Comparison of ENCODE assay signal across 27 cellular contexts in the genomic region with DNA sequence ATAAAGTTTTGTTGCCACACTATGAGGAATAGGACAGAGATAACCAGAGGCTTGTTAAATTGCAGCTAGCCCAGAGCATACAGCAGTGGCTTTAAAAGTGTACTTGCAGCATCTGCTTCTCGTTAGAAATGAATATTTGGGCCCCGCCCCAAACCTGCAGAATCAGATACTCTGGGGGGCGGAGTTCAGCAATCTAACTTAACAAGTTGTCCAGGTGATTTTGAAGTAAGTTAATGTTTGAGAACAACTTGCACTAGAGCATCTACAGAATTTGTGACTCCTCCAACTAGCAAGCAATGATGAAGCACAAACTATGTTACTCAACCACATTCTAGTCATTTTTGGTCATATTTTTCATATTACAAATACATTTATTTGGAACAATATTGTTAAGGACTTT. TPM values are rescaled to one million over a fixed set of nuclear protein-coding genes. Genes with fewer than 3 reads are reported as not detected.
DNase-seq lines count a peak whose midpoint lies in the region; ATAC-seq and TF ChIP-seq lines count a peak whose summit lies in the region.
"Had no signal": no experiment of that assay in that cellular context is flagged by ENCODE, and none has a peak within 500 bp of the region (broad histone marks: within the 10 kb centered on the region; RNA-seq: fewer than 3 reads in every experiment).

No MANE protein-coding gene starts in this region.

- WGBS in IMR-90 (ENCODE audit: extremely low coverage in 2 of 2, insufficient read length in 1 of 2), 2 experiments, result no CpG with 5 or more reads among the region's 3 CpGs
- 42% methylated on average over 3 of the region's 3 CpGs for WGBS in hepatocyte (ENCODE audit: low lambda C conversion rate, missing lambda C conversion rate)

- H3K18ac ChIP-seq in IMR-90 (ENCODE audit: low read depth, low read length), result no peak overlapping the region

- H3K4me1 Mint-ChIP-seq in glutamatergic neuron (ENCODE audit: low read depth, unreplicated experiment), result no peaks in the 10 kb centered on the region
- H3K4me1 Mint-ChIP-seq: brain had no signal

- TF ChIP-seq POLR2A in IMR-90 (IDR thresholded peaks at IDR 0.05; ENCODE audit: low read depth, low read length), result no peak

- intact Hi-C loops in IMR-90 (cut with micrococcal nuclease), result no loop called here

- H3K4me3 Mint-ChIP-seq in glutamatergic neuron (ENCODE audit: unreplicated experiment), result no peak overlapping the region
- H3K4me3 Mint-ChIP-seq: activated CD4-positive, alpha-beta T cell treated with anti-CD3 and anti-CD28 coated beads, Interleukin-2, amount 10 ng/mL, durations not matched to agents 24 days and 14 days; activated naive CD8-positive, alpha-beta T cell treated with anti-CD3 and anti-CD28 coated beads for 36 hours; activated T-helper 17 cell treated with anti-CD3 and anti-CD28 coated beads, Interleukin-2, amount 50 U/mL, for 72 hours; brain; CD14-positive monocyte; naive thymus-derived CD8-positive, alpha-beta T cell had no signal

- no peak overlapping the region for H3K14ac ChIP-seq in IMR-90 (replicated peaks; ENCODE audit: low read depth, low read length)

- no peak overlapping the region for H3K4me2 ChIP-seq in IMR-90 (ENCODE audit: low read depth, low read length)
- no peak overlapping the region for H3K4me2 ChIP-seq in hepatocyte

- no peak overlapping the region for H2AK9ac ChIP-seq in IMR-90 (replicated peaks; ENCODE audit: low read depth, low read length, poor library complexity)

- H3K36me3 Mint-ChIP-seq in glutamatergic neuron (ENCODE audit: unreplicated experiment), result peaks cover 8% of the 10 kb centered on the region
- H3K36me3 Mint-ChIP-seq: brain, CD14-positive monocyte had no signal

- no peaks in the 10 kb centered on the region for H3K79me1 ChIP-seq in IMR-90 (ENCODE audit: low read depth in 1 of 2, low read length in 2 of 2)

- H3K9ac ChIP-seq in IMR-90 (ENCODE audit: low read depth, low read length), result no peak overlapping the region

- peaks cover 3% of the 10 kb centered on the region for H3K4me1 ChIP-seq in IMR-90 (ENCODE audit: control insufficient read depth, insufficient read depth, low read length)
- no peaks in the 10 kb centered on the region for H3K4me1 ChIP-seq in hepatocyte (ENCODE audit: insufficient read depth)
- H3K4me1 ChIP-seq: gastroesophageal sphincter, HAP-1, uterus had no signal

- TF ChIP-seq CTCF in IMR-90 (conservative IDR thresholded peaks at IDR 0.05; ENCODE audit: low read depth, low read length) (no peak), cardiac fibroblast (IDR thresholded peaks at IDR 0.05; ENCODE audit: low read depth, low read length) (no peak), hepatocyte (IDR thresholded peaks at IDR 0.05; ENCODE audit: poor library complexity) (no peak), glutamatergic neuron (IDR thresholded peaks at IDR 0.05; ENCODE audit: partially characterized antibody, unreplicated experiment) (no peak)

- DNase-seq in AG08396 (ENCODE audit: low spot score) (peak; percentile 29), IMR-90 (peak; percentile 45), cardiac fibroblast (ENCODE audit: low read depth in 2 of 2) (peak; percentile 21 to 74), hepatocyte (ENCODE audit: low spot score) (peak; percentile 41), glutamatergic neuron (no peak), NCI-H2029 treated with DMSO at 0.1 percent for 48 hours (lab: John Stamatoyannopoulos, UW) (no peak)
- DNase-seq: activated CD4-positive, alpha-beta T cell treated with anti-CD3 and anti-CD28 coated beads, Interleukin-2, amount 10 ng/mL, durations not matched to agents 24 days and 14 days; activated naive CD8-positive, alpha-beta T cell treated with anti-CD3 and anti-CD28 coated beads for 36 hours; cortex of kidney; left cardiac atrium; mesenchymal stem cell; naive thymus-derived CD8-positive, alpha-beta T cell; NCI-H1105; NCI-H69; ovary; right cardiac atrium; Right ventricle myocardium superior; substantia nigra; T-helper 1 cell; uterus had no signal

- in situ Hi-C loops in IMR-90 (cut with MboI; ENCODE audit: low sequenced_read_pairs), result no loop called here

- no peak overlapping the region for H4K8ac ChIP-seq in IMR-90 (ENCODE audit: low read depth in 2 of 2, low read length in 2 of 2)

- BruUV-seq in IMR-90 (replicated peaks; lab: Mats Ljungman, UMichigan), result no TSS peak

- H4K5ac ChIP-seq in IMR-90 (ENCODE audit: low read depth, low read length), result no peak overlapping the region

- ATAC-seq in IMR-90 (ENCODE audit: low read depth) (peak; percentile 68), HG03342 (IDR thresholded peaks at IDR 0.05; ENCODE audit: unreplicated experiment) (no peak), GM18517 (IDR thresholded peaks at IDR 0.05; ENCODE audit: unreplicated experiment) (no peak)
- ATAC-seq: activated T-helper 17 cell treated with anti-CD3 and anti-CD28 coated beads, Interleukin-2, amount 50 U/mL, for 72 hours; gastroesophageal sphincter; left cardiac atrium; naive thymus-derived CD8-positive, alpha-beta T cell; right cardiac atrium had no signal

- H3K23ac ChIP-seq in IMR-90 (ENCODE audit: low read depth, low read length), result no peak overlapping the region

- no peak overlapping the region for H2AFZ ChIP-seq in IMR-90 (replicated peaks; ENCODE audit: low read length, poor library complexity)
- H2AFZ ChIP-seq in hepatocyte, result no peak overlapping the region

- H3K4ac ChIP-seq in IMR-90 (ENCODE audit: low read depth, low read length), result no peak overlapping the region

- no peak overlapping the region for H3K27ac ChIP-seq in IMR-90 (ENCODE audit: insufficient read depth, low read length)
- H3K27ac ChIP-seq in hepatocyte, result no peak overlapping the region
- H3K27ac ChIP-seq: gastroesophageal sphincter, ovary, uterus had no signal

- no peaks in the 10 kb centered on the region for H3K27me3 ChIP-seq in IMR-90 (ENCODE audit: control insufficient read depth, insufficient read depth, low read length)
- H3K27me3 ChIP-seq in hepatocyte, result no peaks in the 10 kb centered on the region
- H3K27me3 ChIP-seq: ovary, uterus had no signal

- H3K27me3 Mint-ChIP-seq in glutamatergic neuron (ENCODE audit: unreplicated experiment), result no peaks in the 10 kb centered on the region
- H3K27me3 Mint-ChIP-seq: activated CD4-positive, alpha-beta T cell treated with anti-CD3 and anti-CD28 coated beads, Interleukin-2, amount 10 ng/mL, durations not matched to agents 24 days and 14 days; activated naive CD8-positive, alpha-beta T cell treated with anti-CD3 and anti-CD28 coated beads for 36 hours; activated T-helper 17 cell treated with anti-CD3 and anti-CD28 coated beads, Interleukin-2, amount 50 U/mL, for 72 hours had no signal

- no peak overlapping the region for H4K91ac ChIP-seq in IMR-90 (ENCODE audit: insufficient read depth, low read depth, low read length)

- H3K9me3 ChIP-seq in IMR-90 (ENCODE audit: control insufficient read depth, insufficient read depth, low read length), result no peaks in the 10 kb centered on the region
- no peaks in the 10 kb centered on the region for H3K9me3 ChIP-seq in hepatocyte (ENCODE audit: low read depth)
- H3K9me3 ChIP-seq: HAP-1, ovary, uterus had no signal

- H3K9me2 ChIP-seq in hepatocyte (replicated peaks; ENCODE audit: insufficient read depth), result no peaks in the 10 kb centered on the region

- H2BK5ac ChIP-seq in IMR-90 (ENCODE audit: low read depth, low read length, poor library complexity, severe bottlenecking), result no peak overlapping the region

- no peak overlapping the region for H2BK15ac ChIP-seq in IMR-90 (ENCODE audit: low read depth, low read length)

- H2AK5ac ChIP-seq in IMR-90 (ENCODE audit: low read depth, low read length), result no peak overlapping the region

- H3K56ac ChIP-seq in IMR-90 (ENCODE audit: extremely low read depth, insufficient read depth, low read length), result no peak overlapping the region

- no peaks in the 10 kb centered on the region for H4K20me1 ChIP-seq in IMR-90 (ENCODE audit: insufficient read depth, low read length)
- H4K20me1 ChIP-seq in hepatocyte (ENCODE audit: insufficient read depth, poor library complexity, severe bottlenecking), result no peaks in the 10 kb centered on the region

- CTCF ChIA-PET in IMR-90 (lab: Yijun Ruan, JAX), result no interaction called here

- H3K9me1 ChIP-seq in IMR-90 (ENCODE audit: insufficient read depth, low read length), result no peaks in the 10 kb centered on the region

- no peak overlapping the region for H3K27ac Mint-ChIP-seq in glutamatergic neuron (ENCODE audit: unreplicated experiment)
- H3K27ac Mint-ChIP-seq: activated CD4-positive, alpha-beta T cell treated with anti-CD3 and anti-CD28 coated beads, Interleukin-2, amount 10 ng/mL, durations not matched to agents 24 days and 14 days; activated naive CD8-positive, alpha-beta T cell treated with anti-CD3 and anti-CD28 coated beads for 36 hours; activated T-helper 17 cell treated with anti-CD3 and anti-CD28 coated beads, Interleukin-2, amount 50 U/mL, for 72 hours; brain; CD14-positive monocyte had no signal

- TF ChIP-seq RAD21 in IMR-90 (IDR thresholded peaks at IDR 0.05; ENCODE audit: low read length), result no peak

- H3K4me3 ChIP-seq in IMR-90 (ENCODE audit: insufficient read depth, low read depth, low read length), result no peak overlapping the region
- no peak overlapping the region for H3K4me3 ChIP-seq in cardiac fibroblast (replicated peaks in 1 of 2; ENCODE audit: low read depth in 2 of 2, low read length in 2 of 2)
- H3K4me3 ChIP-seq in hepatocyte, result no peak overlapping the region
- H3K4me3 ChIP-seq: gastroesophageal sphincter, HAP-1, ovary, uterus had no signal

- dilution Hi-C loops in IMR-90 (cut with HindIII; ENCODE audit: low sequenced_read_pairs, unreplicated experiment), result no loop called here

- POLR2A ChIA-PET in IMR-90 (lab: Charles Lee; ENCODE audit: unreplicated experiment), result no interaction called here

- no peaks in the 10 kb centered on the region for H3K79me2 ChIP-seq in hepatocyte

- H2BK120ac ChIP-seq in IMR-90 (ENCODE audit: low read depth, low read length), result no peak overlapping the region

- no peak overlapping the region for H2BK20ac ChIP-seq in IMR-90 (ENCODE audit: low read depth, low read length)

- no peaks in the 10 kb centered on the region for H3K36me3 ChIP-seq in IMR-90 (ENCODE audit: control insufficient read depth, insufficient read depth, low read length)
- no peaks in the 10 kb centered on the region for H3K36me3 ChIP-seq in hepatocyte (replicated peaks; ENCODE audit: insufficient read depth, low read depth)
- H3K36me3 ChIP-seq: gastroesophageal sphincter, HAP-1, ovary, uterus had no signal

- no peaks in the 10 kb centered on the region for H3K9me3 Mint-ChIP-seq in glutamatergic neuron (ENCODE audit: unreplicated experiment)

TF ChIP-seq in IMR-90, 13 proteins besides CTCF, POLR2A, EP300 and RAD21:
- TF ChIP-seq CEBPB (IDR thresholded peaks at IDR 0.05; ENCODE audit: low read depth, low read length) (peak; percentile 45; the same call in 1 of the 2 replicates), FOS (IDR thresholded peaks at IDR 0.05; ENCODE audit: low read depth, low read length) (no peak)
TF ChIP-seq in IMR-90: peak in this region for 1.

RNA-seq across cellular contexts. Expression of a gene that starts 10.6 kb away (rescaled TPM):
- total RNA-seq in IMR-90 (2012; rRNA removed), result 4.2 and 5.0 TPM in 2 replicates
- 4.5 and 5.4 TPM in 2 replicates for polyA plus RNA-seq in IMR-90 (2012; rRNA removed)
- polyA plus RNA-seq in IMR-90 (2012; cell fraction: cytosol; rRNA removed), result 4.2 and 5.0 TPM in 2 replicates
- 3.2 and 12.9 TPM in 2 replicates for polyA plus RNA-seq in IMR-90 (2012; cell fraction: nucleus; rRNA removed; ENCODE audit: low replicate concordance)
- 6.8 and 9.1 TPM in 2 replicates for total RNA-seq in hepatocyte
- polyA plus RNA-seq in hepatocyte, result 7.7 and 8.9 TPM in 2 replicates
- 16.0 TPM for total RNA-seq in glutamatergic neuron (ENCODE audit: unreplicated experiment)

Comparison
In these comparisons a context has a peak if more than half of its experiments do, and no peak if none do; other contexts are left out.
1. DNase-seq: peak in AG08396 (single experiment), IMR-90 (single experiment), cardiac fibroblast (2 of 2) and hepatocyte (single experiment); none in glutamatergic neuron (single experiment) and NCI-H2029 treated with DMSO at 0.1 percent for 48 hours (single experiment).